ENCODE assay signal across 8 cellular contexts in the genomic region with DNA sequence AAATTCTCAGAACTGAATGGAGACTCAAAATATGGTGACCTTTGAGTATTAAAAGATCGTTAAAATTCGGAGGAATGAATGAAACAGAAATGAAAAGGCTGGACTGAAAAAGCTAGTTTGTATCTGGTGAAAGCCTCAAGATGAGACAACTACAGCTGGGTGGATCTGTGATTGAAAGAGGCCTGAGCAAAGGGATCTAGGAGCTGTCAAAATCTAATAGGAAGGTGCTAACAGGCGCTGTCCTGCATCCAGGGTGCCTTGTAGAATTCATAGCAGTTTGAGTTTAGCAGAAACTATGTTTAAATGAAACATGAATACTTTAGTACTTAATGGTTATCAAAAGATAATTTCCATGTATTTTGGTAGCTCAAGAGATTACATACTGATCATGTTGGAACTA. TPM values are rescaled to one million over a fixed set of nuclear protein-coding genes. Genes with fewer than 3 reads are reported as not detected.
A peak's percentile ranks its signal among the peaks of the same experiment; 100 is the strongest.
DNase-seq lines count a peak whose midpoint lies in the region; ATAC-seq and TF ChIP-seq lines count a peak whose summit lies in the region.
"Had no signal": no experiment of that assay in that cellular context is flagged by ENCODE, and none has a peak within 500 bp of the region (broad histone marks: within the 10 kb centered on the region; RNA-seq: fewer than 3 reads in every experiment).

No MANE protein-coding gene starts in this region.

- H3K27me3 ChIP-seq in right cardiac atrium (ENCODE audit: control insufficient read depth, insufficient read depth), result no peaks in the 10 kb centered on the region

- peaks cover 48% of the 10 kb centered on the region for H3K4me1 Mint-ChIP-seq in WTC11
- H3K4me1 Mint-ChIP-seq in stimulated activated effector memory CD8-positive, alpha-beta T cell treated with anti-CD3 and anti-CD28 coated beads, Interleukin-12 subunit alpha, Interleukin-12 subunit beta, amount 100 ng/mL, for 72 hours, result peaks cover 50% of the 10 kb centered on the region

- peaks cover 5% of the 10 kb centered on the region for H3K4me1 ChIP-seq in right cardiac atrium (ENCODE audit: control insufficient read depth, insufficient read depth, low read length)

- H3K27ac ChIP-seq in right cardiac atrium (ENCODE audit: low read length), result no peak overlapping the region

- H3K27ac Mint-ChIP-seq in WTC11, result peak overlapping the region; percentile 88
- peak overlapping the region; percentile 94 for H3K27ac Mint-ChIP-seq in stimulated activated effector memory CD8-positive, alpha-beta T cell treated with anti-CD3 and anti-CD28 coated beads, Interleukin-12 subunit alpha, Interleukin-12 subunit beta, amount 100 ng/mL, for 72 hours

- peak overlapping the region; percentile 92 for H3K4me3 Mint-ChIP-seq in WTC11
- H3K4me3 Mint-ChIP-seq in stimulated activated effector memory CD8-positive, alpha-beta T cell treated with anti-CD3 and anti-CD28 coated beads, Interleukin-12 subunit alpha, Interleukin-12 subunit beta, amount 100 ng/mL, for 72 hours, result peak overlapping the region; percentile 83

- intact Hi-C loops in right cardiac atrium (cut with DNase I), result no loop called here

- POLR2A ChIA-PET in WTC11 (lab: Charles Lee), result no interaction called here

- ATAC-seq in WTC11 (no peak), right cardiac atrium (no peak), HG03460 (IDR thresholded peaks at IDR 0.05; ENCODE audit: unreplicated experiment) (no peak)
- ATAC-seq in stimulated activated effector memory CD8-positive, alpha-beta T cell treated with anti-CD3 and anti-CD28 coated beads, Interleukin-12 subunit alpha, Interleukin-12 subunit beta, amount 100 ng/mL, for 72 hours, result no peak

- H3K4me3 ChIP-seq in HFF-Myc (replicated peaks; ENCODE audit: low read depth, low read length) (peak overlapping the region; percentile 63), right cardiac atrium (ENCODE audit: low read length) (peak overlapping the region; percentile 69)

- H3K9me3 Mint-ChIP-seq in WTC11, result no peaks in the 10 kb centered on the region
- H3K9me3 Mint-ChIP-seq in stimulated activated effector memory CD8-positive, alpha-beta T cell treated with anti-CD3 and anti-CD28 coated beads, Interleukin-12 subunit alpha, Interleukin-12 subunit beta, amount 100 ng/mL, for 72 hours, result no peaks in the 10 kb centered on the region

- no peak for DNase-seq in HFF-Myc (ENCODE audit: extremely low read depth, low read depth)
- no peak for DNase-seq in WTC11 (ENCODE audit: low spot score)
- DNase-seq in right cardiac atrium, result no peak
- DNase-seq in stimulated activated effector memory CD8-positive, alpha-beta T cell treated with anti-CD3 and anti-CD28 coated beads, Interleukin-12 subunit alpha, Interleukin-12 subunit beta, amount 100 ng/mL, for 72 hours (ENCODE audit: low spot score in 2 of 2), result no peak
- DNase-seq in amniotic stem cell (lab: John Stamatoyannopoulos, UW), result no peak
- DNase-seq in iPS-NIHi11 (ENCODE audit: low spot score), result no peak
- DNase-seq: NCI-H748 treated with DMSO at 0.1 percent for 48 hours had no signal

- WGBS in right cardiac atrium, result 29% methylated on average over 3 of the region's 3 CpGs

- H3K27me3 Mint-ChIP-seq in WTC11 (ENCODE audit: low read depth), result no peaks in the 10 kb centered on the region

- CTCF ChIA-PET in WTC11 (lab: Charles Lee), result interaction anchor here (0.8 to 1.7 kb wide), 6 partner anchors 20 to 136 kb away, joined by 3 to 8 read pairs (median 4); no protein-coding TSS in a partner anchor

- peaks cover 20% of the 10 kb centered on the region for H3K36me3 Mint-ChIP-seq in WTC11
- H3K36me3 Mint-ChIP-seq in stimulated activated effector memory CD8-positive, alpha-beta T cell treated with anti-CD3 and anti-CD28 coated beads, Interleukin-12 subunit alpha, Interleukin-12 subunit beta, amount 100 ng/mL, for 72 hours, result peaks cover 86% of the 10 kb centered on the region

- TF ChIP-seq CTCF in HFF-Myc (IDR thresholded peaks at IDR 0.05; ENCODE audit: low read depth, low read length, missing control alignments), result no peak
- TF ChIP-seq CTCF in WTC11 (IDR thresholded peaks at IDR 0.05), result no peak

- no peaks in the 10 kb centered on the region for H3K9me3 ChIP-seq in right cardiac atrium (ENCODE audit: control insufficient read depth, low read length)

TF ChIP-seq in WTC11, 78 proteins besides CTCF, POLR2A, EP300 and RAD21:
- TF ChIP-seq CREM (CRISPR knock-in tag; IDR thresholded peaks at IDR 0.05) (no peak), EMX1 (CRISPR knock-in tag; IDR thresholded peaks at IDR 0.05) (no peak), JUN (CRISPR knock-in tag; IDR thresholded peaks at IDR 0.05) (no peak), ZNF232 (CRISPR knock-in tag; IDR thresholded peaks at IDR 0.05) (no peak), IRF2 (CRISPR knock-in tag; IDR thresholded peaks at IDR 0.05; ENCODE audit: borderline replicate concordance, low read depth) (no peak), IRF1 (CRISPR knock-in tag; IDR thresholded peaks at IDR 0.05) (no peak), ETV6 (CRISPR knock-in tag; IDR thresholded peaks at IDR 0.05) (no peak), ZNF416 (CRISPR knock-in tag; IDR thresholded peaks at IDR 0.05) (no peak), TEAD1 (CRISPR knock-in tag; IDR thresholded peaks at IDR 0.05) (no peak), KAT7 (CRISPR knock-in tag; IDR thresholded peaks at IDR 0.05; ENCODE audit: borderline replicate concordance) (no peak)
- TF ChIP-seq, protein P1, sequence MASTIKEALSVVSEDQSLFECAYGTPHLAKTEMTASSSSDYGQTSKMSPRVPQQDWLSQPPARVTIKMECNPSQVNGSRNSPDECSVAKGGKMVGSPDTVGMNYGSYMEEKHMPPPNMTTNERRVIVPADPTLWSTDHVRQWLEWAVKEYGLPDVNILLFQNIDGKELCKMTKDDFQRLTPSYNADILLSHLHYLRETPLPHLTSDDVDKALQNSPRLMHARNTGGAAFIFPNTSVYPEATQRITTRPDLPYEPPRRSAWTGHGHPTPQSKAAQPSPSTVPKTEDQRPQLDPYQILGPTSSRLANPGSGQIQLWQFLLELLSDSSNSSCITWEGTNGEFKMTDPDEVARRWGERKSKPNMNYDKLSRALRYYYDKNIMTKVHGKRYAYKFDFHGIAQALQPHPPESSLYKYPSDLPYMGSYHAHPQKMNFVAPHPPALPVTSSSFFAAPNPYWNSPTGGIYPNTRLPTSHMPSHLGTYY (CRISPR knock-in tag; IDR thresholded peaks at IDR 0.05), result no peak
- TF ChIP-seq, protein P2, sequence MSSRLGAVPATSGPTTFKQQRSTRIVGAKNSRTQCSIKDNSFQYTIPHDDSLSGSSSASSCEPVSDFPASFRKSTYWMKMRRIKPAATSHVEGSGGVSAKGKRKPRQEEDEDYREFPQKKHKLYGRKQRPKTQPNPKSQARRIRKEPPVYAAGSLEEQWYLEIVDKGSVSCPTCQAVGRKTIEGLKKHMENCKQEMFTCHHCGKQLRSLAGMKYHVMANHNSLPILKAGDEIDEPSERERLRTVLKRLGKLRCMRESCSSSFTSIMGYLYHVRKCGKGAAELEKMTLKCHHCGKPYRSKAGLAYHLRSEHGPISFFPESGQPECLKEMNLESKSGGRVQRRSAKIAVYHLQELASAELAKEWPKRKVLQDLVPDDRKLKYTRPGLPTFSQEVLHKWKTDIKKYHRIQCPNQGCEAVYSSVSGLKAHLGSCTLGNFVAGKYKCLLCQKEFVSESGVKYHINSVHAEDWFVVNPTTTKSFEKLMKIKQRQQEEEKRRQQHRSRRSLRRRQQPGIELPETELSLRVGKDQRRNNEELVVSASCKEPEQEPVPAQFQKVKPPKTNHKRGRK (CRISPR knock-in tag; IDR thresholded peaks at IDR 0.05; ENCODE audit: borderline replicate concordance), result no peak

RNA-seq across cellular contexts. Expression of gene YY1, which starts 2.3 kb away (rescaled TPM):
- total RNA-seq in WTC11 (2021), result 78.8 to 83.1 TPM (median 81.9 TPM) in 3 replicates
- total RNA-seq in right cardiac atrium, result 10 to 100 TPM; 45.4 to 47.4 (median 46.3) TPM
- 28.8 TPM for polyA plus RNA-seq in right cardiac atrium
